Comparison of ENCODE assay signal across 12 cellular contexts in genomic region chr10:74206727-74207126, GRCh38. TPM values are rescaled to one million over a fixed set of nuclear protein-coding genes. Genes with fewer than 3 reads are reported as not detected.
DNase-seq lines count a peak whose midpoint lies in the region; ATAC-seq and TF ChIP-seq lines count a peak whose summit lies in the region.
"Had no signal": no experiment of that assay in that cellular context is flagged by ENCODE, and none has a peak within 500 bp of the region (broad histone marks: within the 10 kb centered on the region; RNA-seq: fewer than 3 reads in every experiment).

No MANE protein-coding gene starts in this region.

- POLR2A ChIA-PET in Panc1 (lab: Charles Lee): no interaction called here

- TF ChIP-seq POLR2A in gastroesophageal sphincter (IDR thresholded peaks at IDR 0.05): no peak

- no peaks in the 10 kb centered on the region for H3K36me3 ChIP-seq in Panc1 (ENCODE audit: control insufficient read depth, insufficient read depth, low read length)
- no peaks in the 10 kb centered on the region for H3K36me3 ChIP-seq in left lung
- H3K36me3 ChIP-seq in upper lobe of right lung: peaks cover 5% of the 10 kb centered on the region
- peaks cover 0 to 8% of the 10 kb centered on the region in 2 donors for H3K36me3 ChIP-seq in gastroesophageal sphincter
- H3K36me3 ChIP-seq: brain microvascular endothelial cell, right atrium auricular region had no signal

- H3K27ac ChIP-seq in Panc1 (ENCODE audit: low read length) (no peak overlapping the region), left lung (no peak overlapping the region), upper lobe of right lung (no peak overlapping the region), gastroesophageal sphincter (no peak overlapping the region)
- H3K27ac ChIP-seq: brain microvascular endothelial cell, right atrium auricular region had no signal

- DNase-seq in NCI-H146 (lab: John Stamatoyannopoulos, UW) (peak; percentile 1), NCI-H146 treated with DMSO at 0.1 percent for 48 hours (lab: John Stamatoyannopoulos, UW; ENCODE audit: unreplicated experiment) (no peak), Panc1 (ENCODE audit: low read depth, low spot score) (no peak), left lung (no peak), upper lobe of right lung (peak; percentile 66), GM13977 (ENCODE audit: low spot score) (no peak), cortex of kidney (lab: John Stamatoyannopoulos, UW) (no peak)
- DNase-seq: activated CD4-positive, alpha-beta T cell treated with anti-CD3 and anti-CD28 coated beads, Interleukin-2, amount 10 ng/mL, durations not matched to agents 24 days and 14 days; activated effector memory CD4-positive, alpha-beta T cell treated with Interleukin-2 at 50 U/mL for 16 hours; brain microvascular endothelial cell had no signal

- in situ Hi-C loops in Panc1 (cut with HindIII; ENCODE audit: low pct_unique_long_range_greater_than_20kb, low sequenced_read_pairs) (no loop called here), GM13977 (cut with MboI; ENCODE audit: low pct_unique_long_range_greater_than_20kb, low sequenced_read_pairs, unreplicated experiment) (no loop called here)

- H3K4me3 ChIP-seq in Panc1 (ENCODE audit: low read depth in 2 of 2, low read length in 2 of 2) (no peak overlapping the region), left lung (no peak overlapping the region), upper lobe of right lung (no peak overlapping the region), gastroesophageal sphincter (no peak overlapping the region)
- H3K4me3 ChIP-seq: right atrium auricular region had no signal

- no peaks in the 10 kb centered on the region for H3K4me1 ChIP-seq in Panc1 (ENCODE audit: control insufficient read depth, insufficient read depth, low read length)
- H3K4me1 ChIP-seq in left lung: no peaks in the 10 kb centered on the region
- H3K4me1 ChIP-seq in upper lobe of right lung: no peaks in the 10 kb centered on the region
- no peaks in the 10 kb centered on the region for H3K4me1 ChIP-seq in gastroesophageal sphincter
- H3K4me1 ChIP-seq: right atrium auricular region had no signal

- peak; percentile 39; the same call in 1 of the 2 replicates for ATAC-seq in Panc1
- ATAC-seq in left lung: peak; percentile 84
- ATAC-seq in upper lobe of right lung: peak; percentile 76
- no peak for ATAC-seq in gastroesophageal sphincter

- TF ChIP-seq EP300 in gastroesophageal sphincter (IDR thresholded peaks at IDR 0.05): no peak

- intact Hi-C loops in Panc1 (cut with micrococcal nuclease; ENCODE audit: unreplicated experiment): no loop called here
- intact Hi-C loops in left lung (cut with DNase I): no loop called here
- intact Hi-C loops in upper lobe of right lung (cut with DNase I): no loop called here

- H3K9me3 ChIP-seq in Panc1 (ENCODE audit: control insufficient read depth, insufficient read depth, low read depth, low read length) (no peaks in the 10 kb centered on the region), left lung (no peaks in the 10 kb centered on the region), upper lobe of right lung (no peaks in the 10 kb centered on the region), gastroesophageal sphincter (no peaks in the 10 kb centered on the region)
- H3K9me3 ChIP-seq: right atrium auricular region had no signal

- H3K27me3 ChIP-seq in Panc1 (ENCODE audit: control insufficient read depth, insufficient read depth, low read length): no peaks in the 10 kb centered on the region
- no peaks in the 10 kb centered on the region for H3K27me3 ChIP-seq in left lung
- H3K27me3 ChIP-seq in upper lobe of right lung: no peaks in the 10 kb centered on the region
- no peaks in the 10 kb centered on the region for H3K27me3 ChIP-seq in gastroesophageal sphincter
- H3K27me3 ChIP-seq: brain microvascular endothelial cell, right atrium auricular region had no signal

- no TSS peak for BruUV-seq in Panc1 (replicated peaks; lab: Mats Ljungman, UMichigan)

- WGBS in gastroesophageal sphincter (ENCODE audit: low coverage in 1 of 2), 2 donors: no CpG with 5 or more reads among the region's 6 CpGs

- TF ChIP-seq CTCF in Panc1 (IDR thresholded peaks at IDR 0.05) (no peak), left lung (IDR thresholded peaks at IDR 0.05) (no peak), upper lobe of right lung (IDR thresholded peaks at IDR 0.05) (no peak), GM13977 (IDR thresholded peaks at IDR 0.05; ENCODE audit: extremely low read depth, insufficient read depth, missing control alignments) (no peak), gastroesophageal sphincter (IDR thresholded peaks at IDR 0.05) (no peak)

- CTCF ChIA-PET in Panc1 (lab: Charles Lee): no interaction called here

RNA-seq across cellular contexts. Expression of gene ADK, which starts 55.7 kb away (rescaled TPM):
- 64.5 TPM for total RNA-seq in Panc1 (2021; ENCODE audit: unreplicated experiment)
- 52.6 TPM for polyA plus RNA-seq in Panc1 (2012; ENCODE audit: insufficient read length)
- 10 to 100 TPM; 60.3 to 68.6 TPM for total RNA-seq in left lung
- total RNA-seq in upper lobe of right lung: 53.0 TPM
- total RNA-seq in gastroesophageal sphincter: 10 to 100 TPM; 15.3 to 23.3 (median 20.8) TPM

RNA-seq across cellular contexts. Expression of gene AP3M1, which starts 56.1 kb away (rescaled TPM):
- total RNA-seq in Panc1 (2021; ENCODE audit: unreplicated experiment): 51.5 TPM
- 32.6 TPM for polyA plus RNA-seq in Panc1 (2012; ENCODE audit: insufficient read length)
- 10 to 100 TPM; 37.5 to 40.5 TPM for total RNA-seq in left lung
- 33.1 TPM for total RNA-seq in upper lobe of right lung
- total RNA-seq in gastroesophageal sphincter: 10 to 100 TPM; 29.4 to 41.7 (median 31.7) TPM

Comparison
In these comparisons a context has a peak if more than half of its experiments do, and no peak if none do; other contexts are left out.
1. DNase-seq: peak in NCI-H146 (single experiment) and upper lobe of right lung (single experiment); none in NCI-H146 treated with DMSO at 0.1 percent for 48 hours (single experiment), Panc1 (single experiment), left lung (0 of 2), GM13977 (single experiment) and cortex of kidney (single experiment).